Comparison of ENCODE assay signal across 8 cellular contexts in genomic region chr14:65164068-65164824, GRCh38.
DNase-seq lines count a peak whose midpoint lies in the region; ATAC-seq and TF ChIP-seq lines count a peak whose summit lies in the region.

No MANE protein-coding gene starts in this region.

- H3K9me3 Mint-ChIP-seq in HFFc6 (no peaks in the 10 kb centered on the region), immature natural killer cell (no peaks in the 10 kb centered on the region)
- H3K9me3 Mint-ChIP-seq in stimulated activated effector memory CD8-positive, alpha-beta T cell treated with anti-CD3 and anti-CD28 coated beads, Interleukin-12 subunit alpha, Interleukin-12 subunit beta, amount 100 ng/mL, for 72 hours: no peaks in the 10 kb centered on the region

- H3F3A ChIP-seq in OCI-LY1 (ENCODE audit: insufficient read depth, low read length): peaks cover 10% of the 10 kb centered on the region; the same call in 1 of the 2 replicates

- peak; percentile 89 for TF ChIP-seq CTCF in HFFc6 (IDR thresholded peaks at IDR 0.05)
- TF ChIP-seq CTCF in OCI-LY1 (IDR thresholded peaks at IDR 0.05; ENCODE audit: low read length): peak; percentile 88
- TF ChIP-seq CTCF in ascending aorta (IDR thresholded peaks at IDR 0.05): peak; percentile 41 to 62 (median 42)

- H3K4me3 ChIP-seq in OCI-LY1 (ENCODE audit: low read depth, low read length, poor library complexity, severe bottlenecking): no peak overlapping the region
- no peak overlapping the region for H3K4me3 ChIP-seq in ascending aorta

- no peak overlapping the region for H3K27ac Mint-ChIP-seq in HFFc6
- no peak overlapping the region for H3K27ac Mint-ChIP-seq in immature natural killer cell
- H3K27ac Mint-ChIP-seq in stimulated activated effector memory CD8-positive, alpha-beta T cell treated with anti-CD3 and anti-CD28 coated beads, Interleukin-12 subunit alpha, Interleukin-12 subunit beta, amount 100 ng/mL, for 72 hours: no peak overlapping the region

- no peaks in the 10 kb centered on the region for H4K20me1 ChIP-seq in OCI-LY1 (ENCODE audit: insufficient read depth, low read length)

- no peak overlapping the region for H3K4me3 Mint-ChIP-seq in HFFc6
- H3K4me3 Mint-ChIP-seq in immature natural killer cell: no peak overlapping the region
- no peak overlapping the region for H3K4me3 Mint-ChIP-seq in stimulated activated effector memory CD8-positive, alpha-beta T cell treated with anti-CD3 and anti-CD28 coated beads, Interleukin-12 subunit alpha, Interleukin-12 subunit beta, amount 100 ng/mL, for 72 hours

- H3K9ac ChIP-seq in OCI-LY1 (ENCODE audit: low read length): no peak overlapping the region; the same call in 1 of the 2 replicates

- H3K4me1 ChIP-seq in OCI-LY1 (ENCODE audit: insufficient read depth, low read length, severe bottlenecking): peaks cover 50% of the 10 kb centered on the region
- no peaks in the 10 kb centered on the region for H3K4me1 ChIP-seq in ascending aorta

- H3K9me2 ChIP-seq in OCI-LY1 (ENCODE audit: low read depth, low read length): no peaks in the 10 kb centered on the region

- H3K4me1 Mint-ChIP-seq in HFFc6 (ENCODE audit: low read depth): peaks cover 9% of the 10 kb centered on the region
- no peaks in the 10 kb centered on the region for H3K4me1 Mint-ChIP-seq in immature natural killer cell
- no peaks in the 10 kb centered on the region for H3K4me1 Mint-ChIP-seq in stimulated activated effector memory CD8-positive, alpha-beta T cell treated with anti-CD3 and anti-CD28 coated beads, Interleukin-12 subunit alpha, Interleukin-12 subunit beta, amount 100 ng/mL, for 72 hours

- H3K27me3 ChIP-seq in OCI-LY1 (ENCODE audit: insufficient read depth, low read length): no peaks in the 10 kb centered on the region
- no peaks in the 10 kb centered on the region for H3K27me3 ChIP-seq in ascending aorta

- no peaks in the 10 kb centered on the region; the same call in 1 of the 2 replicates for H3K27me3 Mint-ChIP-seq in HFFc6 (ENCODE audit: insufficient read depth)
- peaks cover 0 to 2% (median 1%) of the 10 kb centered on the region in 3 donors for H3K27me3 Mint-ChIP-seq in immature natural killer cell (ENCODE audit: low read depth in 3 of 3)

- peak; percentile 63 for ATAC-seq in stimulated activated effector memory CD8-positive, alpha-beta T cell treated with anti-CD3 and anti-CD28 coated beads, Interleukin-12 subunit alpha, Interleukin-12 subunit beta, amount 100 ng/mL, for 72 hours
- ATAC-seq in HG03378 (IDR thresholded peaks at IDR 0.05; ENCODE audit: unreplicated experiment): no peak
- no peak for ATAC-seq in GM21360 (IDR thresholded peaks at IDR 0.05; ENCODE audit: unreplicated experiment)

- H3K9me3 ChIP-seq in OCI-LY1 (ENCODE audit: low read length) (no peaks in the 10 kb centered on the region), ascending aorta (no peaks in the 10 kb centered on the region)

- no peaks in the 10 kb centered on the region for H3K36me3 ChIP-seq in OCI-LY1 (ENCODE audit: insufficient read depth, low read length)
- no peaks in the 10 kb centered on the region for H3K36me3 ChIP-seq in ascending aorta

- H3K27ac ChIP-seq in OCI-LY1 (ENCODE audit: low read depth, low read length, poor library complexity, severe bottlenecking) (peak overlapping the region; percentile 62), ascending aorta (no peak overlapping the region)

- no peaks in the 10 kb centered on the region for H3K36me3 Mint-ChIP-seq in HFFc6 (ENCODE audit: low read depth)
- H3K36me3 Mint-ChIP-seq in immature natural killer cell: no peaks in the 10 kb centered on the region
- H3K36me3 Mint-ChIP-seq in stimulated activated effector memory CD8-positive, alpha-beta T cell treated with anti-CD3 and anti-CD28 coated beads, Interleukin-12 subunit alpha, Interleukin-12 subunit beta, amount 100 ng/mL, for 72 hours: peaks cover 5% of the 10 kb centered on the region

- intact Hi-C loops in ascending aorta (cut with DNase I): loop anchor here (1.0 kb wide), 1 partner anchor 660 kb away; no protein-coding TSS in a partner anchor

- no peaks in the 10 kb centered on the region for H3K79me2 ChIP-seq in OCI-LY1 (ENCODE audit: insufficient read depth, low read length)

- H2AFZ ChIP-seq in OCI-LY1 (ENCODE audit: low read length): no peak overlapping the region

- DNase-seq in D341Med (ENCODE audit: low spot score) (peak; percentile 58), HFFc6 (peak; percentile 42), ascending aorta (ENCODE audit: low spot score in 2 of 2) (peak in 1 of 2 donors; percentile 16), immature natural killer cell (peak; percentile 12 to 30 (median 25))
- peak in 1 of 2 donors; percentile 24 for DNase-seq in stimulated activated effector memory CD8-positive, alpha-beta T cell treated with anti-CD3 and anti-CD28 coated beads, Interleukin-12 subunit alpha, Interleukin-12 subunit beta, amount 100 ng/mL, for 72 hours (ENCODE audit: low spot score in 2 of 2)

- H3K4me2 ChIP-seq in OCI-LY1 (ENCODE audit: low read length): no peak overlapping the region
